Comparison of ENCODE assay signal across 8 cellular contexts in genomic region chr3:129182390-129183180, GRCh38. TPM values are rescaled to one million over a fixed set of nuclear protein-coding genes. Genes with fewer than 3 reads are reported as not detected.
DNase-seq lines count a peak whose midpoint lies in the region; ATAC-seq lines count a peak whose summit lies in the region.

No MANE protein-coding gene starts in this region.

- H3K4me3 ChIP-seq in mesodermal cell (ENCODE audit: extremely low read depth, insufficient read depth, low read length, poor library complexity, severe bottlenecking): peak overlapping the region; percentile 76

- WGBS in mesodermal cell (ENCODE audit: insufficient coverage in 2 of 2), 2 experiments: 0 to 1% methylated on average over 13 of the region's 23 CpGs

- no peaks in the 10 kb centered on the region for H3K9me3 ChIP-seq in mesodermal cell (ENCODE audit: control insufficient read depth, low read length)

- H3K27ac ChIP-seq in mesodermal cell (ENCODE audit: low read depth, low read length, severe bottlenecking): peak overlapping the region; percentile 95

- ATAC-seq in HG03280 (IDR thresholded peaks at IDR 0.05; ENCODE audit: unreplicated experiment): no peak
- ATAC-seq in HG02973 (IDR thresholded peaks at IDR 0.05; ENCODE audit: unreplicated experiment): no peak
- ATAC-seq in HG03025 (IDR thresholded peaks at IDR 0.05; ENCODE audit: low FRiP score, unreplicated experiment): no peak

- peaks cover 14% of the 10 kb centered on the region for H3K4me1 ChIP-seq in mesodermal cell (ENCODE audit: control insufficient read depth, insufficient read depth, low read length, poor library complexity, severe bottlenecking)

- DNase-seq in SIG-M5 treated with dmso at 0.1 percent for 504 hours (lab: John Stamatoyannopoulos, UW; ENCODE audit: unreplicated experiment) (peak; percentile 43), SIG-M5 (lab: John Stamatoyannopoulos, UW) (no peak), RKO (ENCODE audit: low spot score) (peak; percentile 66), dedifferentiated amniotic fluid mesenchymal stem cell (ENCODE audit: extremely low spot score) (peak; percentile 39)

- peaks cover 35% of the 10 kb centered on the region for H3K36me3 ChIP-seq in mesodermal cell (ENCODE audit: control insufficient read depth, insufficient read depth, low read length)

RNA-seq across cellular contexts. Expression of gene CNBP, which starts 1.1 kb away (rescaled TPM):
- 278 TPM for polyA plus RNA-seq in mesodermal cell (2013, experiment 1 of 2)
- polyA plus RNA-seq in mesodermal cell (2013, experiment 2 of 2): 286 TPM

RNA-seq across cellular contexts. Expression of gene ISY1, which starts 21.7 kb away (rescaled TPM):
- 31.3 TPM for polyA plus RNA-seq in mesodermal cell (2013, experiment 1 of 2)
- 25.1 TPM for polyA plus RNA-seq in mesodermal cell (2013, experiment 2 of 2)
